Comparison of ENCODE assay signal across 33 cellular contexts in genomic region chr3:22977042-22977441, GRCh38.
DNase-seq lines count a peak whose midpoint lies in the region; ATAC-seq, FAIRE-seq and TF ChIP-seq lines count a peak whose summit lies in the region.
"Had no signal": no experiment of that assay in that cellular context is flagged by ENCODE, and none has a peak within 500 bp of the region (broad histone marks: within the 10 kb centered on the region; RNA-seq: fewer than 3 reads in every experiment).

No MANE protein-coding gene starts in this region.

- intact Hi-C loops in mucosa of descending colon (cut with DNase I, micrococcal nuclease) (no loop called here), kidney (cut with DNase I) (no loop called here)

- no peak for TF ChIP-seq CTCF in mucosa of descending colon (IDR thresholded peaks at IDR 0.05)
- TF ChIP-seq CTCF in kidney (IDR thresholded peaks at IDR 0.05; ENCODE audit: borderline replicate concordance, extremely low read depth, insufficient read depth) = no peak

- no peak overlapping the region for H3K4me3 Mint-ChIP-seq in stimulated activated naive CD8-positive, alpha-beta T cell treated with anti-CD3 and anti-CD28 coated beads, Interleukin-15, amount 100 ng/mL, for 72 hours
- H3K4me3 Mint-ChIP-seq: activated CD4-positive, alpha-beta memory T cell treated with anti-CD3 and anti-CD28 coated beads, Interleukin-2, amount 10 ng/mL, durations not matched to agents 7 days and 5 days; activated naive CD4-positive, alpha-beta T cell treated with anti-CD3 and anti-CD28 coated beads for 36 hours; activated T-helper 1 cell treated with anti-CD3 and anti-CD28 coated beads, Interleukin-12 subunit alpha, Interleukin-12 subunit beta, Interleukin-2, Interleukin-4 antibody, amounts not matched to agents 30 ng/mL and 10 ng/mL and 1 ng/mL, durations not matched to agents 14 hours and 24 hours and 36 hours; CD14-positive monocyte; endodermal cell had no signal

- no peak overlapping the region for H3K27ac ChIP-seq in kidney (ENCODE audit: low read depth in 2 of 2, low read length in 2 of 2)
- H3K27ac ChIP-seq: foreskin keratinocyte, heart left ventricle, Peyer's patch had no signal

- H3K9ac ChIP-seq in kidney (ENCODE audit: low read length in 2 of 2) = no peak overlapping the region

- H3K4me1 ChIP-seq in mucosa of descending colon (ENCODE audit: low read depth) (no peaks in the 10 kb centered on the region), kidney (ENCODE audit: control insufficient read depth in 1 of 2, insufficient read depth in 1 of 2, low read depth in 1 of 2, low read length in 2 of 2) (no peaks in the 10 kb centered on the region)
- H3K4me1 ChIP-seq: foreskin keratinocyte, Peyer's patch had no signal

- peak; percentile 45 for ATAC-seq in stimulated activated naive CD8-positive, alpha-beta T cell treated with anti-CD3 and anti-CD28 coated beads, Interleukin-15, amount 100 ng/mL, for 72 hours
- no peak for ATAC-seq in stimulated activated naive CD8-positive, alpha-beta T cell treated with anti-CD3 and anti-CD28 coated beads, Interleukin-15, Interleukin-2, amounts not matched to agents 100 U/mL and 50 U/mL, for 24 hours
- ATAC-seq in HG03095 (IDR thresholded peaks at IDR 0.05; ENCODE audit: unreplicated experiment) (peak; percentile 7), mucosa of descending colon (peak; percentile 16)
- ATAC-seq: foreskin keratinocyte, HCT116, heart left ventricle, HepG2 had no signal

- H3K36me3 ChIP-seq in mucosa of descending colon (ENCODE audit: low read depth) = no peaks in the 10 kb centered on the region
- no peaks in the 10 kb centered on the region for H3K36me3 ChIP-seq in kidney (ENCODE audit: control insufficient read depth in 1 of 2, insufficient read depth in 2 of 2, low read length in 2 of 2)
- H3K36me3 ChIP-seq: heart left ventricle, Peyer's patch had no signal

- no peaks in the 10 kb centered on the region for H3K27me3 Mint-ChIP-seq in stimulated activated naive CD8-positive, alpha-beta T cell treated with anti-CD3 and anti-CD28 coated beads, Interleukin-15, amount 100 ng/mL, for 72 hours
- H3K27me3 Mint-ChIP-seq: activated CD4-positive, alpha-beta memory T cell treated with anti-CD3 and anti-CD28 coated beads, Interleukin-2, amount 10 ng/mL, durations not matched to agents 7 days and 5 days had no signal

- no peak overlapping the region for H3K27ac Mint-ChIP-seq in stimulated activated naive CD8-positive, alpha-beta T cell treated with anti-CD3 and anti-CD28 coated beads, Interleukin-15, amount 100 ng/mL, for 72 hours
- H3K27ac Mint-ChIP-seq: activated CD4-positive, alpha-beta memory T cell treated with anti-CD3 and anti-CD28 coated beads, Interleukin-2, amount 10 ng/mL, durations not matched to agents 7 days and 5 days; activated naive CD4-positive, alpha-beta T cell treated with anti-CD3 and anti-CD28 coated beads for 36 hours; activated T-helper 1 cell treated with anti-CD3 and anti-CD28 coated beads, Interleukin-12 subunit alpha, Interleukin-12 subunit beta, Interleukin-2, Interleukin-4 antibody, amounts not matched to agents 30 ng/mL and 10 ng/mL and 1 ng/mL, durations not matched to agents 14 hours and 24 hours and 36 hours; CD14-positive monocyte; endodermal cell had no signal

- no peaks in the 10 kb centered on the region for H3K9me3 ChIP-seq in mucosa of descending colon
- H3K9me3 ChIP-seq in kidney (ENCODE audit: control insufficient read depth in 1 of 2, low read length in 2 of 2) = no peaks in the 10 kb centered on the region
- H3K9me3 ChIP-seq: Caco-2, Peyer's patch had no signal

- H3K9me3 Mint-ChIP-seq in stimulated activated naive CD8-positive, alpha-beta T cell treated with anti-CD3 and anti-CD28 coated beads, Interleukin-15, amount 100 ng/mL, for 72 hours = no peaks in the 10 kb centered on the region
- H3K9me3 Mint-ChIP-seq: activated CD4-positive, alpha-beta memory T cell treated with anti-CD3 and anti-CD28 coated beads, Interleukin-2, amount 10 ng/mL, durations not matched to agents 7 days and 5 days; activated naive CD4-positive, alpha-beta T cell treated with anti-CD3 and anti-CD28 coated beads for 36 hours; activated T-helper 1 cell treated with anti-CD3 and anti-CD28 coated beads, Interleukin-12 subunit alpha, Interleukin-12 subunit beta, Interleukin-2, Interleukin-4 antibody, amounts not matched to agents 30 ng/mL and 10 ng/mL and 1 ng/mL, durations not matched to agents 14 hours and 24 hours and 36 hours; endodermal cell; type B pancreatic cell had no signal

- H3K4me1 Mint-ChIP-seq in stimulated activated naive CD8-positive, alpha-beta T cell treated with anti-CD3 and anti-CD28 coated beads, Interleukin-15, amount 100 ng/mL, for 72 hours = peaks cover 6% of the 10 kb centered on the region
- H3K4me1 Mint-ChIP-seq: activated CD4-positive, alpha-beta memory T cell treated with anti-CD3 and anti-CD28 coated beads, Interleukin-2, amount 10 ng/mL, durations not matched to agents 7 days and 5 days; endodermal cell had no signal

- H3K4me3 ChIP-seq in mucosa of descending colon (no peak overlapping the region), kidney (ENCODE audit: low read length in 2 of 2) (no peak overlapping the region)
- H3K4me3 ChIP-seq: heart left ventricle, Peyer's patch had no signal

- FAIRE-seq in kidney (lab: Jason Lieb, UNC) = no peak
- FAIRE-seq: G401.6, HepG2 had no signal

- DNase-seq in stimulated activated naive CD8-positive, alpha-beta T cell treated with anti-CD3 and anti-CD28 coated beads, Interleukin-15, amount 100 ng/mL, for 72 hours = no peak
- no peak for DNase-seq in stimulated activated naive CD8-positive, alpha-beta T cell treated with anti-CD3 and anti-CD28 coated beads, Interleukin-15, Interleukin-2, amounts not matched to agents 100 U/mL and 50 U/mL, for 24 hours
- no peak for DNase-seq in mucosa of descending colon
- no peak for DNase-seq in kidney
- no peak for DNase-seq in hippocampal formation (lab: John Stamatoyannopoulos, UW)
- DNase-seq in putamen (ENCODE audit: low spot score) = no peak
- DNase-seq in A172 (ENCODE audit: low spot score) = no peak
- DNase-seq: 8988T; activated CD4-positive, alpha-beta memory T cell treated with anti-CD3 and anti-CD28 coated beads, Interleukin-2, amount 10 ng/mL, durations not matched to agents 7 days and 5 days; activated CD4-positive, alpha-beta T cell treated with anti-CD3 and anti-CD28 coated beads for 1 hour; activated CD8-positive, alpha-beta memory T cell treated with anti-CD3 and anti-CD28 coated beads, Interleukin-2, amount 50 U/mL, for 48 hours; activated naive CD4-positive, alpha-beta T cell treated with anti-CD3 and anti-CD28 coated beads for 36 hours; Caco-2; cerebellar nuclear complex; dermis blood vessel endothelial cell; endodermal cell; foreskin keratinocyte; heart left ventricle; NCI-H1417 treated with DMSO at 0.1 percent for 48 hours; NCI-H2029 treated with DMSO at 0.1 percent for 48 hours; NCI-H2227 treated with DMSO at 0.1 percent for 48 hours; NCI-H748 treated with DMSO at 0.1 percent for 48 hours; occipital lobe; Peyer's patch; SHP77 treated with DMSO at 0.1 percent for 48 hours; stimulated activated CD4-positive, alpha-beta T cell treated with anti-CD3 and anti-CD28 coated beads, Interleukin-4, amount 100 ng/mL, for 24 hours had no signal
